1 cellular context compared by ENCODE assay signal in genomic region chr1:156704930-156705320, GRCh38.
TF ChIP-seq lines count a peak whose summit lies in the region.

No MANE protein-coding gene starts in this region.

TF ChIP-seq in endothelial cell of umbilical vein, 7 proteins besides CTCF, POLR2A, EP300 and RAD21 (continued from another document):
- TF ChIP-seq GATA2 (IDR thresholded peaks at IDR 0.05; ENCODE audit: insufficient read depth, insufficient read length, low read depth, low read length) (no peak), POLR2AphosphoS5 (IDR thresholded peaks at IDR 0.05; ENCODE audit: insufficient read depth, low read depth, low read length) (peak; percentile 62), EZH2 (IDR thresholded peaks at IDR 0.05; ENCODE audit: borderline replicate concordance, low read depth, low read length, severe bottlenecking) (no peak), JUN (IDR thresholded peaks at IDR 0.05; ENCODE audit: borderline replicate concordance, insufficient read depth, insufficient read length, low read depth) (peak; percentile 54), FOS (IDR thresholded peaks at IDR 0.05; ENCODE audit: borderline replicate concordance, insufficient read depth, low read length) (peak; percentile 94)
